Comparison of ENCODE assay signal across 2 cellular contexts in the genomic region with DNA sequence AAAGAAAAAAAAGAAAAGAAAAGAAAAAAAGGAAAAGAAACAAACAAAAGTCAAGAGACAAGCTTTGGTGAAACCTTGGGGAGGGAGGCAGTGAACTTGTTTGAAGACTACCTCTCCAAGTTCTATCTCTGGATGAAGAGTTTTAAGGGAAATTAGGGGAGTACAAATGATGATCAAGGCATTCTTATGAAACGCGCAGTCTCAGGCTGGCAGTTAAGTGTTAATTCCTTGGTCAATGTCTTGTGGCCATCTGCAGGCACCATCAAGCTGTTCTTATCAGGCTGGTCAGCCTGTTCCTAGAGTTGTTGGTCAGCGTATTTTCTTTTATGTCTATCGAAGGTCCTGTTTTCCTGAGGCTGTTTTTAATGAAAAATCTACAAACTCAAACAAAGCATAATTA.
TF ChIP-seq lines count a peak whose summit lies in the region.

No MANE protein-coding gene starts in this region.

TF ChIP-seq in GM23338, 12 proteins besides CTCF, POLR2A, EP300 and RAD21:
- TF ChIP-seq, protein P1, sequence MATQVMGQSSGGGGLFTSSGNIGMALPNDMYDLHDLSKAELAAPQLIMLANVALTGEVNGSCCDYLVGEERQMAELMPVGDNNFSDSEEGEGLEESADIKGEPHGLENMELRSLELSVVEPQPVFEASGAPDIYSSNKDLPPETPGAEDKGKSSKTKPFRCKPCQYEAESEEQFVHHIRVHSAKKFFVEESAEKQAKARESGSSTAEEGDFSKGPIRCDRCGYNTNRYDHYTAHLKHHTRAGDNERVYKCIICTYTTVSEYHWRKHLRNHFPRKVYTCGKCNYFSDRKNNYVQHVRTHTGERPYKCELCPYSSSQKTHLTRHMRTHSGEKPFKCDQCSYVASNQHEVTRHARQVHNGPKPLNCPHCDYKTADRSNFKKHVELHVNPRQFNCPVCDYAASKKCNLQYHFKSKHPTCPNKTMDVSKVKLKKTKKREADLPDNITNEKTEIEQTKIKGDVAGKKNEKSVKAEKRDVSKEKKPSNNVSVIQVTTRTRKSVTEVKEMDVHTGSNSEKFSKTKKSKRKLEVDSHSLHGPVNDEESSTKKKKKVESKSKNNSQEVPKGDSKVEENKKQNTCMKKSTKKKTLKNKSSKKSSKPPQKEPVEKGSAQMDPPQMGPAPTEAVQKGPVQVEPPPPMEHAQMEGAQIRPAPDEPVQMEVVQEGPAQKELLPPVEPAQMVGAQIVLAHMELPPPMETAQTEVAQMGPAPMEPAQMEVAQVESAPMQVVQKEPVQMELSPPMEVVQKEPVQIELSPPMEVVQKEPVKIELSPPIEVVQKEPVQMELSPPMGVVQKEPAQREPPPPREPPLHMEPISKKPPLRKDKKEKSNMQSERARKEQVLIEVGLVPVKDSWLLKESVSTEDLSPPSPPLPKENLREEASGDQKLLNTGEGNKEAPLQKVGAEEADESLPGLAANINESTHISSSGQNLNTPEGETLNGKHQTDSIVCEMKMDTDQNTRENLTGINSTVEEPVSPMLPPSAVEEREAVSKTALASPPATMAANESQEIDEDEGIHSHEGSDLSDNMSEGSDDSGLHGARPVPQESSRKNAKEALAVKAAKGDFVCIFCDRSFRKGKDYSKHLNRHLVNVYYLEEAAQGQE (IDR thresholded peaks at IDR 0.05; ENCODE audit: unreplicated experiment), result no peak
- no peak for TF ChIP-seq EZH2phosphoT487 (IDR thresholded peaks at IDR 0.05; ENCODE audit: unreplicated experiment)
- TF ChIP-seq CREB1 (CRISPR knock-in tag; IDR thresholded peaks at IDR 0.05; ENCODE audit: low read depth), result no peak
- TF ChIP-seq EZH2 (IDR thresholded peaks at IDR 0.05; ENCODE audit: low read depth, unreplicated experiment), result no peak
- TF ChIP-seq, protein P2, sequence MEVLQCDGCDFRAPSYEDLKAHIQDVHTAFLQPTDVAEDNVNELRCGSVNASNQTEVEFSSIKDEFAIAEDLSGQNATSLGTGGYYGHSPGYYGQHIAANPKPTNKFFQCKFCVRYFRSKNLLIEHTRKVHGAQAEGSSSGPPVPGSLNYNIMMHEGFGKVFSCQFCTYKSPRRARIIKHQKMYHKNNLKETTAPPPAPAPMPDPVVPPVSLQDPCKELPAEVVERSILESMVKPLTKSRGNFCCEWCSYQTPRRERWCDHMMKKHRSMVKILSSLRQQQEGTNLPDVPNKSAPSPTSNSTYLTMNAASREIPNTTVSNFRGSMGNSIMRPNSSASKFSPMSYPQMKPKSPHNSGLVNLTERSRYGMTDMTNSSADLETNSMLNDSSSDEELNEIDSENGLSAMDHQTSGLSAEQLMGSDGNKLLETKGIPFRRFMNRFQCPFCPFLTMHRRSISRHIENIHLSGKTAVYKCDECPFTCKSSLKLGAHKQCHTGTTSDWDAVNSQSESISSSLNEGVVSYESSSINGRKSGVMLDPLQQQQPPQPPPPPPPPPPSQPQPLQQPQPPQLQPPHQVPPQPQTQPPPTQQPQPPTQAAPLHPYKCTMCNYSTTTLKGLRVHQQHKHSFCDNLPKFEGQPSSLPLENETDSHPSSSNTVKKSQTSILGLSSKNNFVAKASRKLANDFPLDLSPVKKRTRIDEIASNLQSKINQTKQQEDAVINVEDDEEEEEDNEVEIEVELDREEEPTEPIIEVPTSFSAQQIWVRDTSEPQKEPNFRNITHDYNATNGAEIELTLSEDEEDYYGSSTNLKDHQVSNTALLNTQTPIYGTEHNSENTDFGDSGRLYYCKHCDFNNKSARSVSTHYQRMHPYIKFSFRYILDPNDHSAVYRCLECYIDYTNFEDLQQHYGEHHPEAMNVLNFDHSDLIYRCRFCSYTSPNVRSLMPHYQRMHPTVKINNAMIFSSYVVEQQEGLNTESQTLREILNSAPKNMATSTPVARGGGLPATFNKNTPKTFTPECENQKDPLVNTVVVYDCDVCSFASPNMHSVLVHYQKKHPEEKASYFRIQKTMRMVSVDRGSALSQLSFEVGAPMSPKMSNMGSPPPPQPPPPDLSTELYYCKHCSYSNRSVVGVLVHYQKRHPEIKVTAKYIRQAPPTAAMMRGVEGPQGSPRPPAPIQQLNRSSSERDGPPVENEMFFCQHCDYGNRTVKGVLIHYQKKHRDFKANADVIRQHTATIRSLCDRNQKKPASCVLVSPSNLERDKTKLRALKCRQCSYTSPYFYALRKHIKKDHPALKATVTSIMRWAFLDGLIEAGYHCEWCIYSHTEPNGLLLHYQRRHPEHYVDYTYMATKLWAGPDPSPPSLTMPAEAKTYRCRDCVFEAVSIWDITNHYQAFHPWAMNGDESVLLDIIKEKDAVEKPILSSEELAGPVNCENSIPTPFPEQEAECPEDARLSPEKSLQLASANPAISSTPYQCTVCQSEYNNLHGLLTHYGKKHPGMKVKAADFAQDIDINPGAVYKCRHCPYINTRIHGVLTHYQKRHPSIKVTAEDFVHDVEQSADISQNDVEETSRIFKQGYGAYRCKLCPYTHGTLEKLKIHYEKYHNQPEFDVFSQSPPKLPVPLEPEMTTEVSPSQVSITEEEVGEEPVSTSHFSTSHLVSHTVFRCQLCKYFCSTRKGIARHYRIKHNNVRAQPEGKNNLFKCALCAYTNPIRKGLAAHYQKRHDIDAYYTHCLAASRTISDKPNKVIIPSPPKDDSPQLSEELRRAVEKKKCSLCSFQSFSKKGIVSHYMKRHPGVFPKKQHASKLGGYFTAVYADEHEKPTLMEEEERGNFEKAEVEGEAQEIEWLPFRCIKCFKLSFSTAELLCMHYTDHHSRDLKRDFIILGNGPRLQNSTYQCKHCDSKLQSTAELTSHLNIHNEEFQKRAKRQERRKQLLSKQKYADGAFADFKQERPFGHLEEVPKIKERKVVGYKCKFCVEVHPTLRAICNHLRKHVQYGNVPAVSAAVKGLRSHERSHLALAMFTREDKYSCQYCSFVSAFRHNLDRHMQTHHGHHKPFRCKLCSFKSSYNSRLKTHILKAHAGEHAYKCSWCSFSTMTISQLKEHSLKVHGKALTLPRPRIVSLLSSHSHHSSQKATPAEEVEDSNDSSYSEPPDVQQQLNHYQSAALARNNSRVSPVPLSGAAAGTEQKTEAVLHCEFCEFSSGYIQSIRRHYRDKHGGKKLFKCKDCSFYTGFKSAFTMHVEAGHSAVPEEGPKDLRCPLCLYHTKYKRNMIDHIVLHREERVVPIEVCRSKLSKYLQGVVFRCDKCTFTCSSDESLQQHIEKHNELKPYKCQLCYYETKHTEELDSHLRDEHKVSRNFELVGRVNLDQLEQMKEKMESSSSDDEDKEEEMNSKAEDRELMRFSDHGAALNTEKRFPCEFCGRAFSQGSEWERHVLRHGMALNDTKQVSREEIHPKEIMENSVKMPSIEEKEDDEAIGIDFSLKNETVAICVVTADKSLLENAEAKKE (CRISPR knock-in tag; IDR thresholded peaks at IDR 0.05), result no peak
- TF ChIP-seq POLR2AphosphoS5 (IDR thresholded peaks at IDR 0.05; ENCODE audit: low read depth), result no peak
- no peak for TF ChIP-seq STAT1 (IDR thresholded peaks at IDR 0.05; ENCODE audit: unreplicated experiment)
- no peak for TF ChIP-seq NANOG (IDR thresholded peaks at IDR 0.05; ENCODE audit: borderline replicate concordance)
- TF ChIP-seq JUNB (IDR thresholded peaks at IDR 0.05; ENCODE audit: unreplicated experiment), result no peak
- TF ChIP-seq, protein P3, sequence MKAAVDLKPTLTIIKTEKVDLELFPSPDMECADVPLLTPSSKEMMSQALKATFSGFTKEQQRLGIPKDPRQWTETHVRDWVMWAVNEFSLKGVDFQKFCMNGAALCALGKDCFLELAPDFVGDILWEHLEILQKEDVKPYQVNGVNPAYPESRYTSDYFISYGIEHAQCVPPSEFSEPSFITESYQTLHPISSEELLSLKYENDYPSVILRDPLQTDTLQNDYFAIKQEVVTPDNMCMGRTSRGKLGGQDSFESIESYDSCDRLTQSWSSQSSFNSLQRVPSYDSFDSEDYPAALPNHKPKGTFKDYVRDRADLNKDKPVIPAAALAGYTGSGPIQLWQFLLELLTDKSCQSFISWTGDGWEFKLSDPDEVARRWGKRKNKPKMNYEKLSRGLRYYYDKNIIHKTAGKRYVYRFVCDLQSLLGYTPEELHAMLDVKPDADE (IDR thresholded peaks at IDR 0.05), result no peak

TF ChIP-seq in K562, 482 proteins besides CTCF, POLR2A, EP300 and RAD21:
- TF ChIP-seq NRF1 (conservative IDR thresholded peaks at IDR 0.05 in 1 of 2, IDR thresholded peaks at IDR 0.05 in 1 of 2), result peak; percentile 55 to 70
- peak; percentile 26; the same call in 1 of the 2 replicates for TF ChIP-seq TEAD4 (IDR thresholded peaks at IDR 0.05; ENCODE audit: low read length)
- TF ChIP-seq TEAD4 (CRISPR knock-in tag; IDR thresholded peaks at IDR 0.05; ENCODE audit: borderline replicate concordance), result no peak
- TF ChIP-seq CBFA2T3 (IDR thresholded peaks at IDR 0.05), result peak; percentile 35; the same call in 1 of the 2 replicates
- TF ChIP-seq CBFA2T2 (conservative IDR thresholded peaks at IDR 0.05), result peak; percentile 35; the same call in 1 of the 2 replicates
- TF ChIP-seq ZKSCAN8 (CRISPR knock-in tag; IDR thresholded peaks at IDR 0.05), result no peak
- TF ChIP-seq NBN (IDR thresholded peaks at IDR 0.05; ENCODE audit: low read depth), result no peak
